ENCODE assay signal across 9 cellular contexts in genomic region chr16:68244481-68244902, GRCh38. TPM values are rescaled to one million over a fixed set of nuclear protein-coding genes. Genes with fewer than 3 reads are reported as not detected.
A peak's percentile ranks its signal among the peaks of the same experiment; 100 is the strongest.
DNase-seq lines count a peak whose midpoint lies in the region; ATAC-seq, FAIRE-seq and TF ChIP-seq lines count a peak whose summit lies in the region.
"Had no signal": no experiment of that assay in that cellular context is flagged by ENCODE, and none has a peak within 500 bp of the region (broad histone marks: within the 10 kb centered on the region; RNA-seq: fewer than 3 reads in every experiment).

No MANE protein-coding gene starts in this region.

- H3K9me3 ChIP-seq in thoracic aorta, result no peaks in the 10 kb centered on the region

- peaks cover 32 to 44% of the 10 kb centered on the region in 2 donors for H3K4me1 ChIP-seq in thoracic aorta (ENCODE audit: control insufficient read depth in 1 of 2, low read depth in 2 of 2)

- peak overlapping the region; percentile 78 for H3K4me3 ChIP-seq in thoracic aorta

- CTCF ChIA-PET in activated CD4-positive, alpha-beta T cell treated with anti-CD3 and anti-CD28 coated beads, Interleukin-2, amount 10 ng/mL, durations not matched to agents 7 days and 5 days (lab: Charles Lee), result interaction anchor here (0.6 to 3.3 kb wide), 10 partner anchors 8 to 1386 kb away, joined by 3 to 21 read pairs (median 4); partner anchors contain the start of gene SLC7A6

- H3K27ac ChIP-seq in layer of hippocampus (ENCODE audit: low read depth, low read length) (peak overlapping the region; percentile 30), thoracic aorta (no peak overlapping the region)

- peaks cover 6% of the 10 kb centered on the region for H3K36me3 ChIP-seq in thoracic aorta

- peak overlapping the region; percentile 83 for H3K27ac Mint-ChIP-seq in activated CD4-positive, alpha-beta T cell treated with anti-CD3 and anti-CD28 coated beads, Interleukin-2, amount 10 ng/mL, durations not matched to agents 7 days and 5 days
- H3K27ac Mint-ChIP-seq in activated T-helper 2 cell treated with anti-CD3 and anti-CD28 coated beads, Interferon-gamma antibody, Interleukin-2, Interleukin-4, amounts not matched to agents 10 μg/mL and 5 μg/mL and 100 μg/mL, durations not matched to agents 14 hours and 24 hours and 36 hours, result no peak overlapping the region

- intact Hi-C loops in activated T-helper 2 cell treated with anti-CD3 and anti-CD28 coated beads, Interferon-gamma antibody, Interleukin-2, Interleukin-4, amounts not matched to agents 10 μg/mL and 5 μg/mL and 100 μg/mL, durations not matched to agents 14 hours and 24 hours and 36 hours (cut with micrococcal nuclease), result loop anchor here (10.0 kb wide), 1 partner anchor 270 kb away; no protein-coding TSS in a partner anchor

- no peaks in the 10 kb centered on the region for H3K36me3 Mint-ChIP-seq in activated CD4-positive, alpha-beta T cell treated with anti-CD3 and anti-CD28 coated beads, Interleukin-2, amount 10 ng/mL, durations not matched to agents 7 days and 5 days (ENCODE audit: low read depth)
- H3K36me3 Mint-ChIP-seq in activated T-helper 2 cell treated with anti-CD3 and anti-CD28 coated beads, Interferon-gamma antibody, Interleukin-2, Interleukin-4, amounts not matched to agents 10 μg/mL and 5 μg/mL and 100 μg/mL, durations not matched to agents 14 hours and 24 hours and 36 hours (ENCODE audit: low read depth), result peaks cover 3% of the 10 kb centered on the region

- no peak for DNase-seq in activated CD4-positive, alpha-beta T cell treated with anti-CD3 and anti-CD28 coated beads, Interleukin-2, amount 10 ng/mL, durations not matched to agents 7 days and 5 days
- DNase-seq in activated CD4-positive, alpha-beta T cell treated with anti-CD3 and anti-CD28 coated beads for 48 hours, result no peak
- no peak for DNase-seq in activated T-helper 2 cell treated with anti-CD3 and anti-CD28 coated beads, Interferon-gamma antibody, Interleukin-2, Interleukin-4, amounts not matched to agents 10 μg/mL and 5 μg/mL and 100 μg/mL, durations not matched to agents 14 hours and 24 hours and 36 hours (ENCODE audit: low spot score)
- DNase-seq in thoracic aorta (ENCODE audit: low spot score), result no peak
- DNase-seq in RKO (ENCODE audit: low spot score), result no peak
- no peak for DNase-seq in RCC 7860 (ENCODE audit: low spot score)

- H3K4me1 Mint-ChIP-seq in activated CD4-positive, alpha-beta T cell treated with anti-CD3 and anti-CD28 coated beads, Interleukin-2, amount 10 ng/mL, durations not matched to agents 7 days and 5 days, result peaks cover 24% of the 10 kb centered on the region
- H3K4me1 Mint-ChIP-seq in activated T-helper 2 cell treated with anti-CD3 and anti-CD28 coated beads, Interferon-gamma antibody, Interleukin-2, Interleukin-4, amounts not matched to agents 10 μg/mL and 5 μg/mL and 100 μg/mL, durations not matched to agents 14 hours and 24 hours and 36 hours (ENCODE audit: low read depth), result peaks cover 18% of the 10 kb centered on the region

- H3K27me3 ChIP-seq in layer of hippocampus (ENCODE audit: control insufficient read depth, insufficient read depth, low read length) (no peaks in the 10 kb centered on the region), thoracic aorta (replicated peaks; ENCODE audit: insufficient read depth) (no peaks in the 10 kb centered on the region)

- POLR2A ChIA-PET in activated CD4-positive, alpha-beta T cell treated with anti-CD3 and anti-CD28 coated beads, Interleukin-2, amount 10 ng/mL, durations not matched to agents 7 days and 5 days (lab: Charles Lee), result no interaction called here

- H3K4me3 Mint-ChIP-seq in activated CD4-positive, alpha-beta T cell treated with anti-CD3 and anti-CD28 coated beads, Interleukin-2, amount 10 ng/mL, durations not matched to agents 7 days and 5 days, result peak overlapping the region; percentile 92
- peak overlapping the region; percentile 94 for H3K4me3 Mint-ChIP-seq in activated T-helper 2 cell treated with anti-CD3 and anti-CD28 coated beads, Interferon-gamma antibody, Interleukin-2, Interleukin-4, amounts not matched to agents 10 μg/mL and 5 μg/mL and 100 μg/mL, durations not matched to agents 14 hours and 24 hours and 36 hours (ENCODE audit: low read depth)

- no peak for TF ChIP-seq CTCF in thoracic aorta (IDR thresholded peaks at IDR 0.05)

- no peaks in the 10 kb centered on the region for H3K9me3 Mint-ChIP-seq in activated CD4-positive, alpha-beta T cell treated with anti-CD3 and anti-CD28 coated beads, Interleukin-2, amount 10 ng/mL, durations not matched to agents 7 days and 5 days
- no peaks in the 10 kb centered on the region for H3K9me3 Mint-ChIP-seq in activated T-helper 2 cell treated with anti-CD3 and anti-CD28 coated beads, Interferon-gamma antibody, Interleukin-2, Interleukin-4, amounts not matched to agents 10 μg/mL and 5 μg/mL and 100 μg/mL, durations not matched to agents 14 hours and 24 hours and 36 hours

- H3K27me3 Mint-ChIP-seq in activated CD4-positive, alpha-beta T cell treated with anti-CD3 and anti-CD28 coated beads, Interleukin-2, amount 10 ng/mL, durations not matched to agents 7 days and 5 days, result no peaks in the 10 kb centered on the region
- no peaks in the 10 kb centered on the region for H3K27me3 Mint-ChIP-seq in activated T-helper 2 cell treated with anti-CD3 and anti-CD28 coated beads, Interferon-gamma antibody, Interleukin-2, Interleukin-4, amounts not matched to agents 10 μg/mL and 5 μg/mL and 100 μg/mL, durations not matched to agents 14 hours and 24 hours and 36 hours (ENCODE audit: low read depth)

- no peak for ATAC-seq in thoracic aorta (ENCODE audit: insufficient number of reproducible peaks, low FRiP score, low read depth)
- no peak for ATAC-seq in GM21515 (IDR thresholded peaks at IDR 0.05; ENCODE audit: unreplicated experiment)

- FAIRE-seq in RCC 7860 (lab: Jason Lieb, UNC), result no peak
- FAIRE-seq: TTC549 had no signal

RNA-seq across cellular contexts. Expression of gene PLA2G15, which starts 0.7 kb away (rescaled TPM):
- 10 to 100 TPM in 1 of 2 experiments, 1 to 10 TPM in 1; 8.4 to 10.1 TPM for total RNA-seq in activated CD4-positive, alpha-beta T cell treated with anti-CD3 and anti-CD28 coated beads, Interleukin-2, amount 10 ng/mL, durations not matched to agents 7 days and 5 days
- 9.0 and 10.3 TPM in 2 replicates for total RNA-seq in activated T-helper 2 cell treated with anti-CD3 and anti-CD28 coated beads, Interferon-gamma antibody, Interleukin-2, Interleukin-4, amounts not matched to agents 10 μg/mL and 5 μg/mL and 100 μg/mL, durations not matched to agents 14 hours and 24 hours and 36 hours
- total RNA-seq in thoracic aorta, result 10 to 100 TPM; 17.8 to 34.9 TPM

RNA-seq across cellular contexts. Expression of gene ESRP2, which starts 8.6 kb away (rescaled TPM):
- under 1 TPM in 1 of 2 experiments, not detected in 1; 0.08 TPM for total RNA-seq in activated CD4-positive, alpha-beta T cell treated with anti-CD3 and anti-CD28 coated beads, Interleukin-2, amount 10 ng/mL, durations not matched to agents 7 days and 5 days
- total RNA-seq in activated T-helper 2 cell treated with anti-CD3 and anti-CD28 coated beads, Interferon-gamma antibody, Interleukin-2, Interleukin-4, amounts not matched to agents 10 μg/mL and 5 μg/mL and 100 μg/mL, durations not matched to agents 14 hours and 24 hours and 36 hours, result 0.23 and 0.34 TPM in 2 replicates
- total RNA-seq in thoracic aorta, result 1 to 10 TPM; 2.0 to 9.1 TPM

RNA-seq across cellular contexts. Expression of gene SLC7A6, which starts 19.8 kb away (rescaled TPM):
- 100 to 1,000 TPM; 116 to 130 TPM for total RNA-seq in activated CD4-positive, alpha-beta T cell treated with anti-CD3 and anti-CD28 coated beads, Interleukin-2, amount 10 ng/mL, durations not matched to agents 7 days and 5 days
- total RNA-seq in activated T-helper 2 cell treated with anti-CD3 and anti-CD28 coated beads, Interferon-gamma antibody, Interleukin-2, Interleukin-4, amounts not matched to agents 10 μg/mL and 5 μg/mL and 100 μg/mL, durations not matched to agents 14 hours and 24 hours and 36 hours, result 107 and 108 TPM in 2 replicates
- 100 to 1,000 TPM in 1 of 2 donors, 10 to 100 TPM in 1; 92.1 to 125 TPM for total RNA-seq in thoracic aorta
